Comparison of ENCODE assay signal across 18 cellular contexts in the genomic region with DNA sequence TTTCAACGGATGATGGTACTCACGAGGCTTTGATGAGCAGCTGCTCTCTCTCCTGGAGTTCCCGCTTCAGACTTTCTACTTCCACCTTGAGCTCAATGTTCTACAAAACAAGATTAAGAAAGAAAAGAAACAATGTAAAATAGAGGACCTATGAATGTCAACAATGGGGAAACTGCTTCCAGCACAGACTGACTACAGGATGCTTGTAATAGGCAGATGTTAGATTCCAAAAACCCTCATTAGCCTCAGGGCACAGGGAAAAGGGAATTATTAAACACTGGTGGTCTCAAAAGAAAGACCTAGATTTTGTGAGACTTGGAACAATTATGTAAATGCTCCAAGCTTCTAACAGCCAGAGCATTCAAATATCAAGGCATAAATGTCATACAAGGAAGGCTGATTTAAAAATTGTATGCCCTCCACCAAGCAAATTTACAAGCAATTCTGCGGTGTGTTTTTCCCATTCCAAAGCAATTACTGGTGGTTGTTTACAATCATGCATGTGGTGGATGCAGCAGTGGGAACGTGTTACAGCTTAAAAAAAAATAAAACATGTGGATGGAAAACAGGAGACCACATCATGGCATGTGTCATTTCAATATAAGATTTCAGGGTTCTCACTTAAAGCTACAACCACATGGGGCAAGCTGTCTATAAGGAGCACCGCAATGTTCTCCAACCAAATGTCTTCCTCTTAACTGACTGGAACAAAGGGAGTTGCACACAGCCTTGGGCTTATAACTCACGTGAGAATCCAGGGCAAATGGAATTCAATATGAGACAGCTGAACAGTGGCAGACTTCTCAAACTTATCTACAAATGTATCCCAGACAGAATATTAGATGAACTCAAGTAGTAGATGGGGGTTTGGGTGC. TPM values are rescaled to one million over a fixed set of nuclear protein-coding genes. Genes with fewer than 3 reads are reported as not detected.
DNase-seq lines count a peak whose midpoint lies in the region; ATAC-seq and TF ChIP-seq lines count a peak whose summit lies in the region.
"Had no signal": no experiment of that assay in that cellular context is flagged by ENCODE, and none has a peak within 500 bp of the region (broad histone marks: within the 10 kb centered on the region; RNA-seq: fewer than 3 reads in every experiment).

No MANE protein-coding gene starts in this region.

- no peak overlapping the region for H3K18ac ChIP-seq in trophoblast cell (ENCODE audit: low read length)

- H2AFZ ChIP-seq in trophoblast cell (ENCODE audit: insufficient read depth, low read length, poor library complexity), result no peak overlapping the region
- H2AFZ ChIP-seq: GM23248 had no signal

- peaks cover 29% of the 10 kb centered on the region for H3K4me1 Mint-ChIP-seq in HFFc6 (ENCODE audit: low read depth)

- WGBS in trophoblast cell (ENCODE audit: extremely low coverage, insufficient coverage, insufficient read length), result no CpG with 5 or more reads among the region's 7 CpGs

- no peak overlapping the region; the same call in 1 of the 2 replicates for H3K27ac Mint-ChIP-seq in HFFc6

- H3K9me3 ChIP-seq in trophoblast cell (ENCODE audit: insufficient read depth, low read depth, low read length), result no peaks in the 10 kb centered on the region
- H3K9me3 ChIP-seq: SJSA1 had no signal

- no peaks in the 10 kb centered on the region for H3K27me3 Mint-ChIP-seq in HFFc6 (ENCODE audit: insufficient read depth)

- peak overlapping the region; percentile 27 for H2BK5ac ChIP-seq in trophoblast cell (ENCODE audit: low read depth, low read length, poor library complexity)

- H3K27ac ChIP-seq in trophoblast cell (ENCODE audit: low read depth, low read length), result peak overlapping the region; percentile 5
- H3K27ac ChIP-seq: C4-2B, GM23248, KMS-11, SJSA1 had no signal

- no peaks in the 10 kb centered on the region for H3K79me1 ChIP-seq in trophoblast cell (ENCODE audit: low read length)

- H3K9me3 Mint-ChIP-seq in HFFc6, result no peaks in the 10 kb centered on the region
- H3K9me3 Mint-ChIP-seq: H9 had no signal

- H3K27me3 ChIP-seq in trophoblast cell (ENCODE audit: insufficient read depth, low read length), result no peaks in the 10 kb centered on the region
- H3K27me3 ChIP-seq: SJSA1 had no signal

- no peak overlapping the region for H3K14ac ChIP-seq in trophoblast cell (ENCODE audit: low read length)

- no peak for TF ChIP-seq CTCF in HFFc6 (IDR thresholded peaks at IDR 0.05)

- no peak overlapping the region for H3K4me2 ChIP-seq in trophoblast cell (ENCODE audit: low read length)
- H3K4me2 ChIP-seq: KMS-11 had no signal

- no peak overlapping the region for H4K8ac ChIP-seq in trophoblast cell (ENCODE audit: low read depth, low read length)

- H3K4me1 ChIP-seq in trophoblast cell (ENCODE audit: control insufficient read depth in 1 of 2, insufficient read depth in 2 of 2, low read length in 2 of 2), result peaks cover 10 to 17% of the 10 kb centered on the region in 2 experiments

- H2BK120ac ChIP-seq in trophoblast cell (ENCODE audit: insufficient read depth, low read length, poor library complexity), result no peak overlapping the region

- DNase-seq in EL (peak; percentile 18), HFFc6 (peak; percentile 4), fibroblast of gingiva (ENCODE audit: low read depth) (peak; percentile 12), trophoblast cell (peak; percentile 72 to 83), KG1 (lab: John Stamatoyannopoulos, UW) (no peak), NCI-H1048 (lab: John Stamatoyannopoulos, UW) (no peak)
- DNase-seq: GM23248, H9, MV-4-11, NCI-H187, NCI-H446, NCI-H526, SW 1271 had no signal

- H3K9ac ChIP-seq in trophoblast cell (ENCODE audit: low read length), result no peak overlapping the region
- H3K9ac ChIP-seq: GM23248, KMS-11 had no signal

- H3K4ac ChIP-seq in trophoblast cell (ENCODE audit: low read depth, low read length), result no peak overlapping the region

- H3K36me3 Mint-ChIP-seq in HFFc6 (ENCODE audit: low read depth), result peaks cover 7% of the 10 kb centered on the region; the same call in 1 of the 2 replicates

- no peak for ATAC-seq in HG02885 (IDR thresholded peaks at IDR 0.05; ENCODE audit: poor library complexity, unreplicated experiment)
- ATAC-seq: Right ventricle myocardium inferior had no signal

- peaks cover 6 to 13% of the 10 kb centered on the region in 2 experiments for H3K36me3 ChIP-seq in trophoblast cell (ENCODE audit: control insufficient read depth in 1 of 2, insufficient read depth in 2 of 2, low read length in 2 of 2)

- H3K79me2 ChIP-seq in trophoblast cell (ENCODE audit: control insufficient read depth, insufficient read depth, low read length, poor library complexity), result no peaks in the 10 kb centered on the region

- no peak overlapping the region for H4K91ac ChIP-seq in trophoblast cell (ENCODE audit: low read depth, low read length)

- no peak overlapping the region for H3K4me3 Mint-ChIP-seq in HFFc6
- H3K4me3 Mint-ChIP-seq: H9 had no signal

- no peak overlapping the region for H3K4me3 ChIP-seq in trophoblast cell (ENCODE audit: low read depth, low read length)
- H3K4me3 ChIP-seq: GM23248, SJSA1 had no signal

- H3K23ac ChIP-seq in trophoblast cell (ENCODE audit: low read length), result no peak overlapping the region

- no peak overlapping the region for H4K12ac ChIP-seq in trophoblast cell (ENCODE audit: low read depth, low read length)

- no peak overlapping the region for H2BK12ac ChIP-seq in trophoblast cell (ENCODE audit: low read length)

- H2AK5ac ChIP-seq in trophoblast cell (ENCODE audit: low read length), result no peak overlapping the region

RNA-seq across cellular contexts. Expression of gene CDK5RAP2, which starts 34.0 kb away (rescaled TPM):
- 10 to 100 TPM; 28.4 to 40.8 (median 36.8) TPM for total RNA-seq in HFFc6 (2021; fragmentation: NEBNext Ultra II Directional; extraction: Animal tissue kit (Norgen Biotek cat#: 25700))
- polyA plus RNA-seq in trophoblast cell (2013), result 20.0 and 22.3 TPM in 2 replicates

Comparison
In these comparisons a context has a peak if more than half of its experiments do, and no peak if none do; other contexts are left out.
1. DNase-seq: peak in EL (single experiment), HFFc6 (single experiment), fibroblast of gingiva (single experiment) and trophoblast cell (2 of 2); none in KG1 (single experiment) and NCI-H1048 (single experiment).